Comparison of ENCODE assay signal across 16 cellular contexts in genomic region chr19:19750842-19751790, GRCh38. TPM values are rescaled to one million over a fixed set of nuclear protein-coding genes. Genes with fewer than 3 reads are reported as not detected.
DNase-seq lines count a peak whose midpoint lies in the region; FAIRE-seq and TF ChIP-seq lines count a peak whose summit lies in the region.
"Had no signal": no experiment of that assay in that cellular context is flagged by ENCODE, and none has a peak within 500 bp of the region (broad histone marks: within the 10 kb centered on the region; RNA-seq: fewer than 3 reads in every experiment).

No MANE protein-coding gene starts in this region.

- H2BK15ac ChIP-seq in H1 (ENCODE audit: low read length): no peak overlapping the region; the same call in 1 of the 2 replicates
- no peak overlapping the region for H2BK15ac ChIP-seq in neuronal stem cell (ENCODE audit: low read length)

- DNase-seq in 8988T (peak; percentile 11), GM10248 (ENCODE audit: extremely low spot score) (peak; percentile 16), H1 (ENCODE audit: low read depth in 1 of 2, low spot score in 2 of 2) (no peak), neuronal stem cell (ENCODE audit: low spot score) (no peak), Calu3 (no peak), dedifferentiated amniotic fluid mesenchymal stem cell (ENCODE audit: extremely low spot score) (no peak)
- no peak for DNase-seq in activated naive CD8-positive, alpha-beta T cell treated with anti-CD3 and anti-CD28 coated beads for 36 hours
- DNase-seq: BE2C; CD8-positive, alpha-beta T cell; DMS 273 treated with DMSO at 0.1 percent for 48 hours; EL; NCI-H1436; NCI-H446 treated with DMSO at 0.1 percent for 48 hours; NCI-H748 treated with DMSO at 0.1 percent for 48 hours had no signal

- no peaks in the 10 kb centered on the region for H3K4me1 Mint-ChIP-seq in Calu3 (ENCODE audit: low read depth, unreplicated experiment)
- H3K4me1 Mint-ChIP-seq in activated naive CD8-positive, alpha-beta T cell treated with anti-CD3 and anti-CD28 coated beads for 36 hours: no peaks in the 10 kb centered on the region
- H3K4me1 Mint-ChIP-seq: IgD-negative memory B cell had no signal

- no peaks in the 10 kb centered on the region for H3K27me3 ChIP-seq in H1 (replicated peaks in 1 of 4; ENCODE audit: control insufficient read depth in 3 of 4, extremely low read depth in 1 of 4, insufficient read depth in 3 of 4, low read length in 3 of 4)
- H3K27me3 ChIP-seq in neuronal stem cell (ENCODE audit: control insufficient read depth in 3 of 3, insufficient read depth in 3 of 3, low read depth in 1 of 3, low read length in 3 of 3): peaks cover 0 to 2% (median 0%) of the 10 kb centered on the region in 3 experiments
- H3K27me3 ChIP-seq: BE2C had no signal

- H2BK5ac ChIP-seq in H1 (ENCODE audit: low read depth, low read length): no peak overlapping the region
- peak overlapping the region; percentile 89 for H2BK5ac ChIP-seq in neuronal stem cell (ENCODE audit: low read length)

- H3K56ac ChIP-seq in H1 (replicated peaks; ENCODE audit: insufficient read length, low read depth, low read length): no peak overlapping the region

- no peak overlapping the region for H3K4me3 ChIP-seq in H1 (ENCODE audit: extremely low read depth in 1 of 4, insufficient read depth in 2 of 4, low read depth in 3 of 4, low read length in 4 of 4)
- peak overlapping the region in 1 of 2 donors; percentile 15 for H3K4me3 ChIP-seq in neuronal stem cell (ENCODE audit: low read length in 2 of 2)

- no TSS peak for BruUV-seq in Calu3 (replicated peaks; lab: Mats Ljungman, UMichigan)

- no peak for TF ChIP-seq RAD21 in H1 (IDR thresholded peaks at IDR 0.05 in 1 of 2, conservative IDR thresholded peaks at IDR 0.05 in 1 of 2; ENCODE audit: low read depth in 2 of 2, low read length in 2 of 2)

- 90% methylated on average over 40 of the region's 40 CpGs; no CpG with 5 or more reads in 1 of the 2 experiments for WGBS in H1 (ENCODE audit: extremely low coverage in 1 of 2, insufficient coverage in 1 of 2, insufficient read length in 1 of 2, insufficient replicate concordance in 2 of 2, low coverage in 1 of 2, low lambda C conversion rate in 2 of 2, missing lambda C conversion rate in 1 of 2), 2 experiments
- no CpG with 5 or more reads among the region's 40 CpGs for WGBS in neuronal stem cell (ENCODE audit: extremely low coverage in 2 of 2, insufficient read length in 2 of 2, insufficient replicate concordance in 1 of 2), 2 donors

- H3K4ac ChIP-seq in H1 (replicated peaks; ENCODE audit: insufficient read length, low read depth, low read length) (no peak overlapping the region), neuronal stem cell (ENCODE audit: low read length) (no peak overlapping the region)

- no peak overlapping the region for H3K18ac ChIP-seq in H1 (ENCODE audit: extremely low read depth, low read length)
- peak overlapping the region; percentile 46 for H3K18ac ChIP-seq in neuronal stem cell (ENCODE audit: low read length)

- no peaks in the 10 kb centered on the region for H3K79me2 ChIP-seq in H1 (ENCODE audit: control insufficient read depth in 1 of 2, insufficient read depth in 2 of 2, low read length in 2 of 2)

- H3K27me3 Mint-ChIP-seq in Calu3 (ENCODE audit: unreplicated experiment): no peaks in the 10 kb centered on the region
- H3K27me3 Mint-ChIP-seq in activated naive CD8-positive, alpha-beta T cell treated with anti-CD3 and anti-CD28 coated beads for 36 hours: no peaks in the 10 kb centered on the region
- H3K27me3 Mint-ChIP-seq: IgD-negative memory B cell had no signal

- H3K23me2 ChIP-seq in H1 (ENCODE audit: low read depth, low read length): no peaks in the 10 kb centered on the region

- CTCF ChIA-PET in GM10248 (lab: Yijun Ruan, JAX): no interaction called here
- CTCF ChIA-PET in H1 (lab: Charles Lee; ENCODE audit: partially characterized antibody): interaction anchor here (0.8 kb wide), 1 partner anchor 198 kb away, joined by 3 read pairs; no protein-coding TSS in a partner anchor
- CTCF ChIA-PET in Calu3 (lab: Charles Lee): interaction anchor here (0.6 kb wide), 1 partner anchor 85 kb away, joined by 3 read pairs; no protein-coding TSS in a partner anchor

- H3K36me3 ChIP-seq in H1 (ENCODE audit: control insufficient read depth in 2 of 4, insufficient read depth in 4 of 4, low read length in 3 of 4): no peaks in the 10 kb centered on the region
- no peaks in the 10 kb centered on the region for H3K36me3 ChIP-seq in neuronal stem cell (replicated peaks in 1 of 2; ENCODE audit: control insufficient read depth in 2 of 2, insufficient read depth in 2 of 2, low read length in 2 of 2)
- H3K36me3 ChIP-seq: BE2C had no signal

- H3K4me2 ChIP-seq in H1 (ENCODE audit: insufficient read depth in 1 of 2, low read depth in 2 of 2, low read length in 2 of 2): no peak overlapping the region
- H3K4me2 ChIP-seq in neuronal stem cell (ENCODE audit: insufficient read depth, low read length, poor library complexity, severe bottlenecking): no peak overlapping the region

- H3K9ac ChIP-seq in H1 (replicated peaks in 1 of 4; ENCODE audit: extremely low read depth in 1 of 4, low read depth in 3 of 4, low read length in 3 of 4) (no peak overlapping the region), neuronal stem cell (ENCODE audit: low read depth, low read length, poor library complexity) (peak overlapping the region; percentile 76)

- no peak overlapping the region for H2AFZ ChIP-seq in H1 (ENCODE audit: low read length)
- H2AFZ ChIP-seq in neuronal stem cell (ENCODE audit: low read length): no peak overlapping the region

- H3K27ac ChIP-seq in H1 (ENCODE audit: low read depth, low read length) (no peak overlapping the region), neuronal stem cell (replicated peaks; ENCODE audit: low read length) (no peak overlapping the region)

- no peaks in the 10 kb centered on the region for H3K36me3 Mint-ChIP-seq in Calu3 (ENCODE audit: insufficient read depth, unreplicated experiment)
- H3K36me3 Mint-ChIP-seq in activated naive CD8-positive, alpha-beta T cell treated with anti-CD3 and anti-CD28 coated beads for 36 hours: peaks cover 2% of the 10 kb centered on the region
- H3K36me3 Mint-ChIP-seq: CD8-positive, alpha-beta T cell had no signal

- peaks cover 2% of the 10 kb centered on the region for H3K9me3 Mint-ChIP-seq in Calu3 (ENCODE audit: low read depth, unreplicated experiment)
- no peaks in the 10 kb centered on the region for H3K9me3 Mint-ChIP-seq in activated naive CD8-positive, alpha-beta T cell treated with anti-CD3 and anti-CD28 coated beads for 36 hours
- H3K9me3 Mint-ChIP-seq: CD8-positive, alpha-beta T cell; IgD-negative memory B cell had no signal

- no peaks in the 10 kb centered on the region for H3K4me1 ChIP-seq in H1 (replicated peaks in 1 of 4; ENCODE audit: control insufficient read depth in 3 of 4, insufficient read depth in 4 of 4, low read length in 3 of 4)
- H3K4me1 ChIP-seq in neuronal stem cell (ENCODE audit: control insufficient read depth in 2 of 2, insufficient read depth in 1 of 2, low read depth in 1 of 2, low read length in 2 of 2): no peaks in the 10 kb centered on the region
- H3K4me1 ChIP-seq: BE2C had no signal

- H2BK120ac ChIP-seq in H1 (replicated peaks; ENCODE audit: low read depth, low read length) (no peak overlapping the region), neuronal stem cell (ENCODE audit: low read depth, low read length) (no peak overlapping the region)

- H4K91ac ChIP-seq in H1 (replicated peaks; ENCODE audit: insufficient read length, low read length): no peak overlapping the region
- no peak overlapping the region for H4K91ac ChIP-seq in neuronal stem cell (ENCODE audit: low read depth, low read length, poor library complexity)

- peak overlapping the region; percentile 0; the same call in 1 of the 2 replicates for H4K8ac ChIP-seq in H1 (ENCODE audit: extremely low read depth, insufficient read depth, low read length)
- no peak overlapping the region for H4K8ac ChIP-seq in neuronal stem cell (ENCODE audit: low read depth, low read length)

- H3K9me3 ChIP-seq in H1 (ENCODE audit: insufficient read depth in 2 of 2, low read depth in 1 of 2, low read length in 1 of 2) (peaks cover 3 to 18% of the 10 kb centered on the region in 2 experiments; a peak in 1 of 4 replicates), neuronal stem cell (replicated peaks in 1 of 2; ENCODE audit: control insufficient read depth in 2 of 2, insufficient read depth in 1 of 2, low read depth in 1 of 2, low read length in 2 of 2) (peaks cover 5 to 15% of the 10 kb centered on the region in 2 donors)
- H3K9me3 ChIP-seq: BE2C had no signal

- POLR2A ChIA-PET in GM10248 (lab: Yijun Ruan, JAX) (no interaction called here), H1 (lab: Charles Lee; ENCODE audit: partially characterized antibody) (interaction anchor here (0.6 to 2.4 kb wide), 2 partner anchors 18 to 414 kb away, joined by 3 to 6 read pairs; partner anchors contain the start of gene ZNF14)

- TF ChIP-seq EP300 in H1 (IDR thresholded peaks at IDR 0.05; ENCODE audit: borderline replicate concordance in 1 of 2, low read depth in 2 of 2, low read length in 2 of 2): no peak

- no peak for FAIRE-seq in H1 (lab: Jason Lieb, UNC)
- FAIRE-seq: GM18507 had no signal

- H3K23ac ChIP-seq in H1 (ENCODE audit: insufficient read length) (no peak overlapping the region), neuronal stem cell (ENCODE audit: low read depth, low read length, poor library complexity) (peak overlapping the region; percentile 90)

- H3K4me3 Mint-ChIP-seq in Calu3 (ENCODE audit: low read depth, unreplicated experiment): no peak overlapping the region
- no peak overlapping the region for H3K4me3 Mint-ChIP-seq in activated naive CD8-positive, alpha-beta T cell treated with anti-CD3 and anti-CD28 coated beads for 36 hours
- H3K4me3 Mint-ChIP-seq: CD8-positive, alpha-beta T cell; IgD-negative memory B cell had no signal

- TF ChIP-seq CTCF in GM10248 (IDR thresholded peaks at IDR 0.05; ENCODE audit: control extremely low read depth, extremely low read depth, low read depth, missing control alignments): no peak
- TF ChIP-seq CTCF in H1 (IDR thresholded peaks at IDR 0.05; ENCODE audit: control extremely low read depth in 1 of 3, insufficient read depth in 1 of 3, low read depth in 1 of 3, low read length in 3 of 3): no peak
- TF ChIP-seq CTCF in Calu3 (IDR thresholded peaks at IDR 0.05; ENCODE audit: unreplicated experiment): no peak

- intact Hi-C loops in Calu3 (cut with micrococcal nuclease; ENCODE audit: unreplicated experiment): no loop called here

- no peak overlapping the region for H3K27ac Mint-ChIP-seq in Calu3 (ENCODE audit: unreplicated experiment)
- no peak overlapping the region for H3K27ac Mint-ChIP-seq in activated naive CD8-positive, alpha-beta T cell treated with anti-CD3 and anti-CD28 coated beads for 36 hours
- H3K27ac Mint-ChIP-seq: CD8-positive, alpha-beta T cell had no signal

- no peaks in the 10 kb centered on the region for H3K79me1 ChIP-seq in H1 (ENCODE audit: low read depth, low read length)
- H3K79me1 ChIP-seq in neuronal stem cell (ENCODE audit: low read depth, low read length): peaks cover 1% of the 10 kb centered on the region

- no peak overlapping the region for H2BK12ac ChIP-seq in H1 (ENCODE audit: low read depth, low read length)
- H2BK12ac ChIP-seq in neuronal stem cell (ENCODE audit: low read length): no peak overlapping the region

- no peak for TF ChIP-seq POLR2A in H1 (IDR thresholded peaks at IDR 0.05; ENCODE audit: control extremely low read depth in 1 of 2, low read depth in 2 of 2, low read length in 2 of 2)

- H3K14ac ChIP-seq in H1 (ENCODE audit: insufficient read length) (no peak overlapping the region), neuronal stem cell (ENCODE audit: low read length) (peak overlapping the region; percentile 99)

- no peak overlapping the region for H2BK20ac ChIP-seq in H1 (ENCODE audit: low read length)

- no peaks in the 10 kb centered on the region for H4K20me1 ChIP-seq in H1 (replicated peaks in 1 of 2; ENCODE audit: control insufficient read depth in 1 of 2, insufficient read depth in 2 of 2, low read length in 2 of 2)

- H4K5ac ChIP-seq in H1 (ENCODE audit: insufficient read length, low read depth, low read length): no peak overlapping the region

- no peak overlapping the region for H2AK5ac ChIP-seq in H1 (ENCODE audit: low read depth, low read length)
- peak overlapping the region; percentile 77 for H2AK5ac ChIP-seq in neuronal stem cell (ENCODE audit: low read depth, low read length)

RNA-seq across cellular contexts. Expression of gene ZNF14, which starts 18.2 kb away (rescaled TPM):
- total RNA-seq in H1 (2021; fragmentation: NEBNext Ultra II Directional; extraction: Animal tissue kit (Norgen Biotek cat#: 25700)): 6.8 and 7.4 TPM in 2 replicates
- polyA plus RNA-seq in H1 (2011; rRNA removed): 0.72 and 1.00 TPM in 2 replicates
- 1.8 TPM for polyA plus RNA-seq in H1 (2011; cell fraction: cytosol; rRNA removed)
- polyA plus RNA-seq in H1 (2011; cell fraction: nucleus; rRNA removed): 1.1 TPM
- 2.5 to 5.0 TPM (median 3.2 TPM) in 4 replicates for polyA plus RNA-seq in H1 (2012, experiment 1 of 2)
- 0.28 TPM for polyA plus RNA-seq in H1 (2012, experiment 2 of 2)
- polyA plus RNA-seq in H1 (2013, experiment 1 of 2): 3.7 TPM
- 3.8 TPM for polyA plus RNA-seq in H1 (2013, experiment 2 of 2)
- polyA minus RNA-seq in H1 (2011; rRNA and poly(A)+ RNA removed): 4.4 and 6.7 TPM in 2 replicates
- 3.1 TPM for polyA minus RNA-seq in H1 (2011; cell fraction: cytosol; rRNA and poly(A)+ RNA removed)
- polyA minus RNA-seq in H1 (2011; cell fraction: nucleus; rRNA and poly(A)+ RNA removed): 10.4 TPM
- polyA plus RNA-seq in neuronal stem cell (2013, experiment 1 of 2): 5.3 TPM
- 5.5 TPM for polyA plus RNA-seq in neuronal stem cell (2013, experiment 2 of 2)
- 2.8 and 3.1 TPM in 2 replicates for total RNA-seq in Calu3 (2022)
- 1 to 10 TPM; 7.8 to 7.9 TPM for total RNA-seq in activated naive CD8-positive, alpha-beta T cell treated with anti-CD3 and anti-CD28 coated beads for 36 hours

Comparison
In these comparisons a context has a peak if more than half of its experiments do, and no peak if none do; other contexts are left out.
1. DNase-seq: peak in 8988T (single experiment) and GM10248 (single experiment); none in H1 (0 of 2), neuronal stem cell (single experiment), Calu3 (single experiment), dedifferentiated amniotic fluid mesenchymal stem cell (single experiment) and activated naive CD8-positive, alpha-beta T cell treated with anti-CD3 and anti-CD28 coated beads for 36 hours (single experiment).